ENCODE assay signal across 1 cellular context in the genomic region with DNA sequence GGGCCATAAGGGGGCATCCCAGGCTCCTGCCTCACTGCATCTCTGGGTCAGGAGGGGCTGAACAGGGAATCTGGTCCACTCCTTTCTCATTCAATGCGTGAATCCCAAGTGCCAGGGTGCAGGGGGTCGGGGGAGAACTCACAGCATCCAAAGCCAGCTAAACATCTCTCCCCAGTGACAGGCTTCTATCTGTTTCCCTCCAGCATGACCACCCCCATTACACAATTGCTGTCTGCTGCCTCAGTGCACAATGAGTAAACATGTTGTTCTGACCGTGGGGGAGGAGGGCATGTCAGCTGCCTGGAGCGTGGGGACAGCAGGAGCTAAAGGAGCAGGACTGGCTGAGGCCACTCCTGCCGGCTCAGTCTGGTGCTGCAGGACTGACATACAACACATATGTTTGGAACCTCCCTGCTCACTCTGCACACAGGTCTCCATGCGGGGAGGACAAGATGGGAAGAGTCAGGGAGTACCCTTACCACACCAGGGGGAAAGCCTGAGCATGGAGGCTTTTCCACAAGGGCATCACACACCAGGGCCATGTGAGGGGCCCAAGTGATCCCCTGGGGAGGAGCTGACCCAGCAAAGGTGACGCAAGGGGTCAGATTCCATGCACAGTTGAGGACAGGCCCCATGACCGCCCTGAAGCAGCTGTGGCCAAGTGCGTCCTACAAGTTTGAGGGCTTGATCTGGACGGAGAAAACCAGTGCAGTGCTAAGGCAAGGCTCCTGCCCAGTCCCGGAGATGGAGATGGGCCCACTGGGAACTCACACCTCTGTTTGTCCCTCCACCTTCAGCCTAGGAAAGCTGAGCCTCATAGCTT.
TF ChIP-seq lines count a peak whose summit lies in the region.

No MANE protein-coding gene starts in this region.

TF ChIP-seq in HCT116, 20 proteins besides CTCF, POLR2A, EP300 and RAD21:
- TF ChIP-seq ELF1 (IDR thresholded peaks at IDR 0.05; ENCODE audit: borderline replicate concordance, low read depth) (no peak), JUND (IDR thresholded peaks at IDR 0.05) (no peak), TCF7L2 (IDR thresholded peaks at IDR 0.05; ENCODE audit: borderline replicate concordance, extremely low read depth, insufficient read depth, insufficient read length) (no peak), YY1 (IDR thresholded peaks at IDR 0.05; ENCODE audit: extremely low read depth, insufficient replicate concordance, low read depth, low read length) (no peak), CBX3 (IDR thresholded peaks at IDR 0.05; ENCODE audit: low read depth) (no peak), CEBPB (IDR thresholded peaks at IDR 0.05; ENCODE audit: low read depth) (no peak), ATF3 (IDR thresholded peaks at IDR 0.05) (no peak), EZH2 (IDR thresholded peaks at IDR 0.05) (no peak), EGR1 (IDR thresholded peaks at IDR 0.05; ENCODE audit: low read depth) (no peak), SIN3A (IDR thresholded peaks at IDR 0.05; ENCODE audit: low read depth) (no peak), FOSL1 (IDR thresholded peaks at IDR 0.05; ENCODE audit: low read depth) (no peak)
